In the genomic region with DNA sequence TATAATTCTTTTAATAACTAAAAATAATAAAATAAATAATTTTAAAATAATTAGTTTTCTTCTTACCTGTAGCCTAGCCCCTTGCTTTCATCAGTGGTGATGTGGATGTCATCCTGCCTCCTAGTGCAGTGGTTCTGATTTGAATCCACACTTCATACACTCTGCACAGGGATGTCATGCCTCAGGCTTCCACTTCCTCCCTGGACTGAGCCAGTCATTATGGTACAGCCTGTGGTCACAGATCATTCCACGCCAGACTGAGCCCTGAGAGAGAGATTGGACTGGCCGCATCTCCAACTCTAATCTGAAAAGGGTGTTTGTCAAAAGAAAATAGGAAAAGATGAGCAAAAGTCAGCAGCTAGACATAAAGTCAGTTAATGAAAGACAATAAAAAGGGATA, we compare ENCODE assay signal across 15 cellular contexts.
"Had no signal": no experiment of that assay in that cellular context is flagged by ENCODE, and none has a peak within 500 bp of the region (broad histone marks: within the 10 kb centered on the region; RNA-seq: fewer than 3 reads in every experiment).

No MANE protein-coding gene starts in this region.

- H3K4me1 ChIP-seq: colonic mucosa, gastroesophageal sphincter, left lung, stomach, testis had no signal

- H3K27me3 ChIP-seq: colonic mucosa, left lung, stomach, testis had no signal

- H3K4me3 ChIP-seq: colonic mucosa, gastroesophageal sphincter, left lung, mucosa of descending colon, stomach, testis had no signal

- DNase-seq: activated CD4-positive, CD25-positive, alpha-beta regulatory T cell treated with anti-CD3 and anti-CD28 coated beads, Interleukin-2, amount 50 U/mL, for 72 hours; activated naive CD8-positive, alpha-beta T cell treated with anti-CD3 and anti-CD28 coated beads for 36 hours; amygdala; central memory CD4-positive, alpha-beta T cell; colonic mucosa; left lung; mucosa of descending colon; naive thymus-derived CD4-positive, alpha-beta T cell; posterior cingulate gyrus; retina; stimulated activated CD4-positive, alpha-beta T cell treated with anti-CD3 and anti-CD28 coated beads, Interleukin-12 subunit alpha, Interleukin-12 subunit beta, amount 100 ng/mL, for 4 hours; stimulated activated CD4-positive, alpha-beta T cell treated with anti-CD3 and anti-CD28 coated beads, Interleukin-2, amount 100 ng/mL, for 24 hours; stomach; testis had no signal

- H3K27ac ChIP-seq: colonic mucosa, gastroesophageal sphincter, left lung, stomach, testis had no signal

- H3K9me3 ChIP-seq: colonic mucosa, gastroesophageal sphincter, left lung, mucosa of descending colon, stomach, testis had no signal

- H3K36me3 ChIP-seq: colonic mucosa, gastroesophageal sphincter, left lung, stomach had no signal

- ATAC-seq: gastroesophageal sphincter; left lung; mucosa of descending colon; naive thymus-derived CD4-positive, alpha-beta T cell had no signal
